11 cellular contexts compared by ENCODE assay signal in genomic region chr15:31381801-31382692, GRCh38. TPM values are rescaled to one million over a fixed set of nuclear protein-coding genes. Genes with fewer than 3 reads are reported as not detected.
DNase-seq lines count a peak whose midpoint lies in the region; ATAC-seq lines count a peak whose summit lies in the region.
"Had no signal": no experiment of that assay in that cellular context is flagged by ENCODE, and none has a peak within 500 bp of the region (broad histone marks: within the 10 kb centered on the region; RNA-seq: fewer than 3 reads in every experiment).

No MANE protein-coding gene starts in this region.

- CTCF ChIA-PET in activated CD8-positive, alpha-beta T cell treated with anti-CD3 and anti-CD28 coated beads, Interleukin-2, amount 10 ng/mL, durations not matched to agents 7 days and 5 days (lab: Charles Lee), result interaction anchor here (0.7 to 2.9 kb wide), 6 partner anchors 7 to 106 kb away, joined by 3 to 11 read pairs (median 6); no protein-coding TSS in a partner anchor

- H3K36me3 Mint-ChIP-seq in activated T-cell treated with anti-CD3 and anti-CD28 coated beads, Interleukin-2, amount 50 U/mL, for 24 hours (ENCODE audit: low read depth), result peaks cover 44% of the 10 kb centered on the region
- H3K36me3 Mint-ChIP-seq in activated CD8-positive, alpha-beta T cell treated with anti-CD3 and anti-CD28 coated beads, Interleukin-2, amount 10 ng/mL, durations not matched to agents 7 days and 5 days (ENCODE audit: low read depth), result peaks cover 67% of the 10 kb centered on the region
- H3K36me3 Mint-ChIP-seq in immature natural killer cell, result peaks cover 13 to 29% (median 26%) of the 10 kb centered on the region in 3 donors
- H3K36me3 Mint-ChIP-seq in stimulated activated effector memory CD8-positive, alpha-beta T cell treated with anti-CD3 and anti-CD28 coated beads, Interleukin-12 subunit alpha, Interleukin-12 subunit beta, amount 100 ng/mL, for 72 hours, result peaks cover 58% of the 10 kb centered on the region

- POLR2A ChIA-PET in activated CD8-positive, alpha-beta T cell treated with anti-CD3 and anti-CD28 coated beads, Interleukin-2, amount 10 ng/mL, durations not matched to agents 7 days and 5 days (lab: Charles Lee), result interaction anchor here (0.8 to 1.9 kb wide), 5 partner anchors 10 to 101 kb away, joined by 3 to 7 read pairs (median 3); no protein-coding TSS in a partner anchor

- H3K4me1 Mint-ChIP-seq in activated T-cell treated with anti-CD3 and anti-CD28 coated beads, Interleukin-2, amount 50 U/mL, for 24 hours (ENCODE audit: low read depth), result peaks cover 52% of the 10 kb centered on the region
- peaks cover 66% of the 10 kb centered on the region for H3K4me1 Mint-ChIP-seq in activated CD8-positive, alpha-beta T cell treated with anti-CD3 and anti-CD28 coated beads, Interleukin-2, amount 10 ng/mL, durations not matched to agents 7 days and 5 days (ENCODE audit: low read depth)
- H3K4me1 Mint-ChIP-seq in immature natural killer cell, result peaks cover 78 to 87% of the 10 kb centered on the region in 2 donors
- peaks cover 64% of the 10 kb centered on the region for H3K4me1 Mint-ChIP-seq in stimulated activated effector memory CD8-positive, alpha-beta T cell treated with anti-CD3 and anti-CD28 coated beads, Interleukin-12 subunit alpha, Interleukin-12 subunit beta, amount 100 ng/mL, for 72 hours

- H3K4me3 Mint-ChIP-seq in activated T-cell treated with anti-CD3 and anti-CD28 coated beads, Interleukin-2, amount 50 U/mL, for 24 hours, result no peak overlapping the region
- no peak overlapping the region for H3K4me3 Mint-ChIP-seq in activated CD8-positive, alpha-beta T cell treated with anti-CD3 and anti-CD28 coated beads, Interleukin-2, amount 10 ng/mL, durations not matched to agents 7 days and 5 days
- no peak overlapping the region for H3K4me3 Mint-ChIP-seq in immature natural killer cell
- H3K4me3 Mint-ChIP-seq in stimulated activated effector memory CD8-positive, alpha-beta T cell treated with anti-CD3 and anti-CD28 coated beads, Interleukin-12 subunit alpha, Interleukin-12 subunit beta, amount 100 ng/mL, for 72 hours, result no peak overlapping the region

- ATAC-seq in activated CD8-positive, alpha-beta T cell treated with anti-CD3 and anti-CD28 coated beads, Interleukin-2, amount 10 ng/mL, durations not matched to agents 7 days and 5 days, result no peak
- ATAC-seq in stimulated activated effector memory CD8-positive, alpha-beta T cell treated with anti-CD3 and anti-CD28 coated beads, Interleukin-12 subunit alpha, Interleukin-12 subunit beta, amount 100 ng/mL, for 72 hours, result no peak
- no peak for ATAC-seq in HG02759 (IDR thresholded peaks at IDR 0.05; ENCODE audit: unreplicated experiment)

- H3K9me3 Mint-ChIP-seq in activated T-cell treated with anti-CD3 and anti-CD28 coated beads, Interleukin-2, amount 50 U/mL, for 24 hours, result no peaks in the 10 kb centered on the region
- H3K9me3 Mint-ChIP-seq in activated CD8-positive, alpha-beta T cell treated with anti-CD3 and anti-CD28 coated beads, Interleukin-2, amount 10 ng/mL, durations not matched to agents 7 days and 5 days (ENCODE audit: insufficient read depth), result no peaks in the 10 kb centered on the region
- H3K9me3 Mint-ChIP-seq in immature natural killer cell, result no peaks in the 10 kb centered on the region
- no peaks in the 10 kb centered on the region for H3K9me3 Mint-ChIP-seq in stimulated activated effector memory CD8-positive, alpha-beta T cell treated with anti-CD3 and anti-CD28 coated beads, Interleukin-12 subunit alpha, Interleukin-12 subunit beta, amount 100 ng/mL, for 72 hours

- peak overlapping the region; percentile 42 for H3K27ac Mint-ChIP-seq in activated T-cell treated with anti-CD3 and anti-CD28 coated beads, Interleukin-2, amount 50 U/mL, for 24 hours
- H3K27ac Mint-ChIP-seq in activated CD8-positive, alpha-beta T cell treated with anti-CD3 and anti-CD28 coated beads, Interleukin-2, amount 10 ng/mL, durations not matched to agents 7 days and 5 days, result peak overlapping the region; percentile 56
- peak overlapping the region; percentile 60 to 84 (median 78) for H3K27ac Mint-ChIP-seq in immature natural killer cell
- peak overlapping the region; percentile 88 for H3K27ac Mint-ChIP-seq in stimulated activated effector memory CD8-positive, alpha-beta T cell treated with anti-CD3 and anti-CD28 coated beads, Interleukin-12 subunit alpha, Interleukin-12 subunit beta, amount 100 ng/mL, for 72 hours

- H3K27me3 Mint-ChIP-seq in activated T-cell treated with anti-CD3 and anti-CD28 coated beads, Interleukin-2, amount 50 U/mL, for 24 hours, result no peaks in the 10 kb centered on the region
- no peaks in the 10 kb centered on the region for H3K27me3 Mint-ChIP-seq in activated CD8-positive, alpha-beta T cell treated with anti-CD3 and anti-CD28 coated beads, Interleukin-2, amount 10 ng/mL, durations not matched to agents 7 days and 5 days (ENCODE audit: low read depth)
- peaks cover 21 to 32% (median 22%) of the 10 kb centered on the region in 3 donors for H3K27me3 Mint-ChIP-seq in immature natural killer cell (ENCODE audit: low read depth in 3 of 3)

- DNase-seq in activated T-cell treated with anti-CD3 and anti-CD28 coated beads, Interleukin-2, amount 50 U/mL, for 24 hours, result no peak
- DNase-seq in activated T-cell treated with anti-CD3 and anti-CD28 coated beads, Interleukin-2, amount 50 U/mL, for 1 hour, result no peak
- no peak for DNase-seq in activated CD8-positive, alpha-beta T cell treated with anti-CD3 and anti-CD28 coated beads, Interleukin-2, amount 10 ng/mL, durations not matched to agents 7 days and 5 days
- no peak for DNase-seq in immature natural killer cell
- no peak for DNase-seq in stimulated activated effector memory CD8-positive, alpha-beta T cell treated with anti-CD3 and anti-CD28 coated beads, Interleukin-12 subunit alpha, Interleukin-12 subunit beta, amount 100 ng/mL, for 72 hours (ENCODE audit: low spot score in 2 of 2)
- no peak for DNase-seq in CD1c-positive myeloid dendritic cell (ENCODE audit: extremely low spot score)
- no peak for DNase-seq in stimulated activated CD4-positive, alpha-beta T cell treated with anti-CD3 and anti-CD28 coated beads, Interleukin-4, amount 100 ng/mL, for 1 hour
- DNase-seq: head of caudate nucleus, NCI-H2171 treated with DMSO at 0.1 percent for 48 hours, occipital lobe had no signal

RNA-seq across cellular contexts. Expression of gene KLF13, which starts 55.4 kb away (rescaled TPM):
- 100 to 1,000 TPM; 214 to 215 TPM for total RNA-seq in activated CD8-positive, alpha-beta T cell treated with anti-CD3 and anti-CD28 coated beads, Interleukin-2, amount 10 ng/mL, durations not matched to agents 7 days and 5 days
- polyA plus RNA-seq in immature natural killer cell, result 10 to 100 TPM; 24.7 to 89.9 (median 47.2) TPM
